ENCODE assay signal across 1 cellular context in the genomic region with DNA sequence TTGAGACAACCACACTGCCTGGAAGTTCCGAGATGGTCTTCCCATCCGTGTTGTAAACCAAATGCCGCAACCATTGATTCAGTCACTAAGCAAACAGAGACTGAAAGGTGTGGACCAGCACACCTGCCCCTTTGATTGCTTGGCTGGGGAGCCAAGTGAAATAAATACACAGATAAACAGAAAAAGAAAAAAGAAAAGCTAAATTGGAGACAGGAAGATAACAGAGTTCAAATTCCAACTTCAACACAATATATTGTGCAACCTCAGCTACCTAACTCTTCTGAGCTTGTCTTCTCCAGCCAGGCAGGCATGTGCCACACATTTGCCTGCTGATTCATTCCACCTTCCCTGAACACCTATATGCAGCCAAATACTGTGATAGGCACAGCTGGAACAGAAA.
TF ChIP-seq lines count a peak whose summit lies in the region.

No MANE protein-coding gene starts in this region.

TF ChIP-seq in HepG2, 621 proteins besides CTCF, POLR2A, EP300 and RAD21 (continued from another document and continues in another):
- no peak for TF ChIP-seq ZNF407 (CRISPR knock-in tag; IDR thresholded peaks at IDR 0.05; ENCODE audit: not compliant biosample characterization)
- TF ChIP-seq ARNTL (CRISPR knock-in tag; IDR thresholded peaks at IDR 0.05), result 0 out of 2 replicates have a peak, but pooled peaks have one; percentile 43
- TF ChIP-seq, protein P1, sequence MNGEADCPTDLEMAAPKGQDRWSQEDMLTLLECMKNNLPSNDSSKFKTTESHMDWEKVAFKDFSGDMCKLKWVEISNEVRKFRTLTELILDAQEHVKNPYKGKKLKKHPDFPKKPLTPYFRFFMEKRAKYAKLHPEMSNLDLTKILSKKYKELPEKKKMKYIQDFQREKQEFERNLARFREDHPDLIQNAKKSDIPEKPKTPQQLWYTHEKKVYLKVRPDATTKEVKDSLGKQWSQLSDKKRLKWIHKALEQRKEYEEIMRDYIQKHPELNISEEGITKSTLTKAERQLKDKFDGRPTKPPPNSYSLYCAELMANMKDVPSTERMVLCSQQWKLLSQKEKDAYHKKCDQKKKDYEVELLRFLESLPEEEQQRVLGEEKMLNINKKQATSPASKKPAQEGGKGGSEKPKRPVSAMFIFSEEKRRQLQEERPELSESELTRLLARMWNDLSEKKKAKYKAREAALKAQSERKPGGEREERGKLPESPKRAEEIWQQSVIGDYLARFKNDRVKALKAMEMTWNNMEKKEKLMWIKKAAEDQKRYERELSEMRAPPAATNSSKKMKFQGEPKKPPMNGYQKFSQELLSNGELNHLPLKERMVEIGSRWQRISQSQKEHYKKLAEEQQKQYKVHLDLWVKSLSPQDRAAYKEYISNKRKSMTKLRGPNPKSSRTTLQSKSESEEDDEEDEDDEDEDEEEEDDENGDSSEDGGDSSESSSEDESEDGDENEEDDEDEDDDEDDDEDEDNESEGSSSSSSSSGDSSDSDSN (CRISPR knock-in tag; IDR thresholded peaks at IDR 0.05), result no peak
- TF ChIP-seq MEIS2 (CRISPR knock-in tag; IDR thresholded peaks at IDR 0.05), result no peak
- TF ChIP-seq ZNF788 (CRISPR knock-in tag; IDR thresholded peaks at IDR 0.05; ENCODE audit: borderline replicate concordance), result no peak
- TF ChIP-seq CBX5 (CRISPR knock-in tag; IDR thresholded peaks at IDR 0.05; ENCODE audit: borderline replicate concordance), result no peak
- peak; percentile 85; the same call in 1 of the 2 replicates for TF ChIP-seq HNF4G (IDR thresholded peaks at IDR 0.05; ENCODE audit: borderline replicate concordance, low read depth, low read length)
- TF ChIP-seq HNF4G (CRISPR knock-in tag; IDR thresholded peaks at IDR 0.05; ENCODE audit: borderline replicate concordance, low read depth), result peak; percentile 69
- peak; percentile 30; the same call in 1 of the 2 replicates for TF ChIP-seq GABPB1 (CRISPR knock-in tag; IDR thresholded peaks at IDR 0.05)
- no peak for TF ChIP-seq CBX1 (IDR thresholded peaks at IDR 0.05; ENCODE audit: low read depth)
- TF ChIP-seq KLF13 (CRISPR knock-in tag; IDR thresholded peaks at IDR 0.05), result no peak
- no peak for TF ChIP-seq KLF11 (CRISPR knock-in tag; IDR thresholded peaks at IDR 0.05)
- TF ChIP-seq ZC3H4 (CRISPR knock-in tag; IDR thresholded peaks at IDR 0.05; ENCODE audit: borderline replicate concordance), result no peak
- no peak for TF ChIP-seq CCDC6 (CRISPR knock-in tag; IDR thresholded peaks at IDR 0.05)
- no peak for TF ChIP-seq FOXK2 (IDR thresholded peaks at IDR 0.05)
- TF ChIP-seq ZNF251 (CRISPR knock-in tag; IDR thresholded peaks at IDR 0.05), result no peak
- 0 out of 2 replicates have a peak, but pooled peaks have one; percentile 22 for TF ChIP-seq ZBTB7A (CRISPR knock-in tag; IDR thresholded peaks at IDR 0.05)
- TF ChIP-seq CREB1 (IDR thresholded peaks at IDR 0.05), result no peak
- peak; percentile 86 for TF ChIP-seq CREB1 (CRISPR knock-in tag; IDR thresholded peaks at IDR 0.05)
- TF ChIP-seq ZNF776 (CRISPR knock-in tag; IDR thresholded peaks at IDR 0.05), result no peak
- TF ChIP-seq, protein P2, sequence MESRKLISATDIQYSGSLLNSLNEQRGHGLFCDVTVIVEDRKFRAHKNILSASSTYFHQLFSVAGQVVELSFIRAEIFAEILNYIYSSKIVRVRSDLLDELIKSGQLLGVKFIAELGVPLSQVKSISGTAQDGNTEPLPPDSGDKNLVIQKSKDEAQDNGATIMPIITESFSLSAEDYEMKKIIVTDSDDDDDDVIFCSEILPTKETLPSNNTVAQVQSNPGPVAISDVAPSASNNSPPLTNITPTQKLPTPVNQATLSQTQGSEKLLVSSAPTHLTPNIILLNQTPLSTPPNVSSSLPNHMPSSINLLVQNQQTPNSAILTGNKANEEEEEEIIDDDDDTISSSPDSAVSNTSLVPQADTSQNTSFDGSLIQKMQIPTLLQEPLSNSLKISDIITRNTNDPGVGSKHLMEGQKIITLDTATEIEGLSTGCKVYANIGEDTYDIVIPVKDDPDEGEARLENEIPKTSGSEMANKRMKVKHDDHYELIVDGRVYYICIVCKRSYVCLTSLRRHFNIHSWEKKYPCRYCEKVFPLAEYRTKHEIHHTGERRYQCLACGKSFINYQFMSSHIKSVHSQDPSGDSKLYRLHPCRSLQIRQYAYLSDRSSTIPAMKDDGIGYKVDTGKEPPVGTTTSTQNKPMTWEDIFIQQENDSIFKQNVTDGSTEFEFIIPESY (CRISPR knock-in tag; IDR thresholded peaks at IDR 0.05), result no peak
- TF ChIP-seq ZNF775 (CRISPR knock-in tag; IDR thresholded peaks at IDR 0.05; ENCODE audit: borderline replicate concordance), result no peak
- TF ChIP-seq, protein P3, sequence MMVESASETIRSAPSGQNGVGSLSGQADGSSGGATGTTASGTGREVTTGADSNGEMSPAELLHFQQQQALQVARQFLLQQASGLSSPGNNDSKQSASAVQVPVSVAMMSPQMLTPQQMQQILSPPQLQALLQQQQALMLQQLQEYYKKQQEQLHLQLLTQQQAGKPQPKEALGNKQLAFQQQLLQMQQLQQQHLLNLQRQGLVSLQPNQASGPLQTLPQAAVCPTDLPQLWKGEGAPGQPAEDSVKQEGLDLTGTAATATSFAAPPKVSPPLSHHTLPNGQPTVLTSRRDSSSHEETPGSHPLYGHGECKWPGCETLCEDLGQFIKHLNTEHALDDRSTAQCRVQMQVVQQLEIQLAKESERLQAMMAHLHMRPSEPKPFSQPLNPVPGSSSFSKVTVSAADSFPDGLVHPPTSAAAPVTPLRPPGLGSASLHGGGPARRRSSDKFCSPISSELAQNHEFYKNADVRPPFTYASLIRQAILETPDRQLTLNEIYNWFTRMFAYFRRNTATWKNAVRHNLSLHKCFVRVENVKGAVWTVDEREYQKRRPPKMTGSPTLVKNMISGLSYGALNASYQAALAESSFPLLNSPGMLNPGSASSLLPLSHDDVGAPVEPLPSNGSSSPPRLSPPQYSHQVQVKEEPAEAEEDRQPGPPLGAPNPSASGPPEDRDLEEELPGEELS (CRISPR knock-in tag; IDR thresholded peaks at IDR 0.05), result peak; percentile 92
- TF ChIP-seq ZNF761 (CRISPR knock-in tag; conservative IDR thresholded peaks at IDR 0.05), result no peak
- TF ChIP-seq ADNP (CRISPR knock-in tag; IDR thresholded peaks at IDR 0.05), result no peak
- no peak for TF ChIP-seq ZNF615 (CRISPR knock-in tag; IDR thresholded peaks at IDR 0.05; ENCODE audit: borderline replicate concordance)
- peak; percentile 73 for TF ChIP-seq NCOA2 (CRISPR knock-in tag; IDR thresholded peaks at IDR 0.05)
- TF ChIP-seq MTERF4 (CRISPR knock-in tag; IDR thresholded peaks at IDR 0.05), result no peak
- TF ChIP-seq NR2C2 (CRISPR knock-in tag; IDR thresholded peaks at IDR 0.05; ENCODE audit: borderline replicate concordance), result peak; percentile 26; the same call in 1 of the 2 replicates
- TF ChIP-seq MED1 (CRISPR knock-in tag; IDR thresholded peaks at IDR 0.05), result peak; percentile 19; the same call in 1 of the 2 replicates
- TF ChIP-seq ARID3A (IDR thresholded peaks at IDR 0.05; ENCODE audit: low read depth, low read length), result peak; percentile 83
- TF ChIP-seq ZNF782 (CRISPR knock-in tag; IDR thresholded peaks at IDR 0.05; ENCODE audit: borderline replicate concordance), result no peak
- no peak for TF ChIP-seq SRY (CRISPR knock-in tag; IDR thresholded peaks at IDR 0.05)
- no peak for TF ChIP-seq RFXANK (CRISPR knock-in tag; IDR thresholded peaks at IDR 0.05)
- no peak for TF ChIP-seq ZNF343 (CRISPR knock-in tag; IDR thresholded peaks at IDR 0.05)
- no peak for TF ChIP-seq MLXIP (CRISPR knock-in tag; IDR thresholded peaks at IDR 0.05; ENCODE audit: borderline replicate concordance)
- TF ChIP-seq ATF1 (CRISPR knock-in tag; IDR thresholded peaks at IDR 0.05), result 0 out of 2 replicates have a peak, but pooled peaks have one; percentile 4
- peak; percentile 71 for TF ChIP-seq FOSL2 (CRISPR knock-in tag; IDR thresholded peaks at IDR 0.05)
- TF ChIP-seq HNRNPLL (IDR thresholded peaks at IDR 0.05; ENCODE audit: low read depth, low read length, poor library complexity, severe bottlenecking), result no peak
